Comparison of ENCODE assay signal across 29 cellular contexts in the genomic region with DNA sequence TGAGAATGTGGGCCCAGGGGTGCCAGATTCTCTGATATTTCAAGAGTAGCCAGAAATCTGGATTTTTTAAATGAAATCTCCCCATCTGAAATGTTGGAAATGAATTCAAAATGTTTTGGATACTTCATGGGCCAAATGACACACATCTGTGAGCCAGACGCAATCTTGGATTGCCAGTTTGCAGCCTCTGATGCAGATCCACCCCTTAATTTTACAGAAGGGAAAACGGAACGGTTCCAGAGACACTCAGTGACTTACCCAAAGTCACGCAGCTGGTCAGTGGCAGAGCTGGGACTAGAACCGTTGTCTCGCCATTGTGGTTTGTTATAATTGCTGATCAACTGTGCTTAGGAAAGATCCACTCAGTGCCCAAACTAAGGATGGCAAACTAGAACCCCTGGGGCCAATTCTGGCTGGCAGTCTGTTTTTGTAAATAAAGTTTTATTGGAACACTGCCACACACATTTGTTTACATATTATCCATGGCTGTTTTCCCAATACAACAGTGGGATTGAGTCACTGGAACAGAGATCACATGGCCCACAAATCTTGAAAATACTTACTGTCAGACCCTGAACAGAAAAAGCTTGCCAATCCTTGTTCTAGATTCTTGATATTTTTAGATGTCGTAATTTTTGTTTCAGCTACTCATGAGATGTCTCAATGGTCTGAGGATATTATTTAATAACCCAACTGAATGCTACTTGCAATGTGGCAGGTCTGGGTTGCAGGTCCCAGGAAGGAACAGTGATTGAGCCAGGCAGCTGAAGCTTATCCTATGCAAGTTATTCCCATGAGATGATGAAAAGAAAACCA.
DNase-seq lines count a peak whose midpoint lies in the region; ATAC-seq, FAIRE-seq and TF ChIP-seq lines count a peak whose summit lies in the region.
"Had no signal": no experiment of that assay in that cellular context is flagged by ENCODE, and none has a peak within 500 bp of the region (broad histone marks: within the 10 kb centered on the region; RNA-seq: fewer than 3 reads in every experiment).

No MANE protein-coding gene starts in this region.

- H4K20me1 ChIP-seq in GM12878 (ENCODE audit: control insufficient read depth, insufficient read depth), result no peaks in the 10 kb centered on the region

- POLR2A ChIA-PET in GM12878 (lab: Charles Lee), result no interaction called here

- no peak overlapping the region for H3K4me3 Mint-ChIP-seq in stimulated activated effector memory CD8-positive, alpha-beta T cell treated with anti-CD3 and anti-CD28 coated beads, Interleukin-12 subunit alpha, Interleukin-12 subunit beta, amount 100 ng/mL, for 72 hours
- H3K4me3 Mint-ChIP-seq: activated CD4-positive, alpha-beta memory T cell treated with anti-CD3 and anti-CD28 coated beads for 36 hours; CD4-positive, CD25-positive, alpha-beta regulatory T cell; neural progenitor cell; T-helper 17 cell had no signal

- SMC1A ChIA-PET in GM12878 (lab: Charles Lee; ENCODE audit: uncharacterized antibody, unreplicated experiment), result no interaction called here

- no peak overlapping the region for H2AFZ ChIP-seq in GM12878 (ENCODE audit: control insufficient read depth, low read depth, low read length)
- H2AFZ ChIP-seq: PC-9 had no signal

- intact Hi-C loops in GM12878 (cut with micrococcal nuclease; ENCODE audit: unreplicated experiment), result no loop called here
- intact Hi-C loops in sigmoid colon (cut with DNase I), result no loop called here

- in situ Hi-C loops in GM12878 (cut with MboI), result no loop called here

- RAD21 ChIA-PET in GM12878 (lab: Charles Lee; ENCODE audit: unreplicated experiment), result no interaction called here

- TF ChIP-seq POLR2A in GM12878 (IDR thresholded peaks at IDR 0.05; ENCODE audit: low read depth, low read length), result no peak
- TF ChIP-seq POLR2A in sigmoid colon (IDR thresholded peaks at IDR 0.05), result no peak

- no peaks in the 10 kb centered on the region for H3K4me1 ChIP-seq in GM12878 (ENCODE audit: control insufficient read depth, insufficient read depth, low read length)
- H3K4me1 ChIP-seq in sigmoid colon, result no peaks in the 10 kb centered on the region
- H3K4me1 ChIP-seq: body of pancreas, esophagus muscularis mucosa, left lung, neural progenitor cell, right atrium auricular region, stomach had no signal

- H3K27me3 ChIP-seq in GM12878 (replicated peaks in 1 of 2; ENCODE audit: control insufficient read depth in 2 of 2, insufficient read depth in 2 of 2, low read length in 1 of 2) (no peaks in the 10 kb centered on the region), sigmoid colon (no peaks in the 10 kb centered on the region)
- H3K27me3 ChIP-seq: body of pancreas, esophagus muscularis mucosa, left lung, neural progenitor cell, right atrium auricular region, transverse colon had no signal

- no peak for ATAC-seq in GM12878
- no peak for ATAC-seq in stimulated activated effector memory CD8-positive, alpha-beta T cell treated with anti-CD3 and anti-CD28 coated beads, Interleukin-12 subunit alpha, Interleukin-12 subunit beta, amount 100 ng/mL, for 72 hours
- ATAC-seq: activated CD4-positive, CD25-positive, alpha-beta regulatory T cell treated with anti-CD3 and anti-CD28 coated beads, Interleukin-2, amount 50 U/mL, for 24 hours; body of pancreas; left lung; T-helper 17 cell had no signal

- CTCF ChIA-PET in GM12878 (lab: Yijun Ruan, JAX), result interaction anchor here (1.0 kb wide), 1 partner anchor 374 kb away, joined by 3 read pairs; no protein-coding TSS in a partner anchor

- TF ChIP-seq RAD21 in GM12878 (IDR thresholded peaks at IDR 0.05; ENCODE audit: insufficient read depth, low read depth, low read length), result no peak

- H3K27ac ChIP-seq in GM12878 (ENCODE audit: control insufficient read depth, insufficient read depth), result no peak overlapping the region
- H3K27ac ChIP-seq in sigmoid colon, result no peak overlapping the region
- H3K27ac ChIP-seq: body of pancreas, esophagus muscularis mucosa, left lung, neural progenitor cell, PC-9, right atrium auricular region, stomach, transverse colon had no signal

- BruUV-seq in GM12878 (replicated peaks; lab: Mats Ljungman, UMichigan), result no TSS peak

- no peak overlapping the region for H3K9ac ChIP-seq in GM12878 (ENCODE audit: control insufficient read depth, insufficient read depth, low read length)
- H3K9ac ChIP-seq: neural progenitor cell had no signal

- H3K9me3 ChIP-seq in GM12878 (replicated peaks; ENCODE audit: control insufficient read depth, insufficient read depth, low read length), result no peaks in the 10 kb centered on the region
- no peaks in the 10 kb centered on the region for H3K9me3 ChIP-seq in sigmoid colon
- H3K9me3 ChIP-seq: body of pancreas, esophagus muscularis mucosa, left lung, right atrium auricular region, stomach, transverse colon had no signal

- H3K4me2 ChIP-seq in GM12878 (ENCODE audit: control insufficient read depth, insufficient read depth), result no peak overlapping the region
- H3K4me2 ChIP-seq: neural progenitor cell, PC-9 had no signal

- H3K79me2 ChIP-seq in GM12878 (ENCODE audit: control insufficient read depth, insufficient read depth, low read length), result no peaks in the 10 kb centered on the region

- TF ChIP-seq EP300 in GM12878 (IDR thresholded peaks at IDR 0.05; ENCODE audit: borderline replicate concordance in 1 of 2, control insufficient read depth in 1 of 2, low read depth in 2 of 2, low read length in 2 of 2) (no peak), sigmoid colon (IDR thresholded peaks at IDR 0.05) (no peak)

- no peaks in the 10 kb centered on the region for H3K36me3 ChIP-seq in GM12878 (ENCODE audit: control insufficient read depth in 2 of 2, insufficient read depth in 2 of 2, low read length in 1 of 2)
- H3K36me3 ChIP-seq in sigmoid colon, result no peaks in the 10 kb centered on the region
- H3K36me3 ChIP-seq: esophagus muscularis mucosa, left lung, neural progenitor cell, right atrium auricular region, stomach, transverse colon had no signal

- WGBS in GM12878 (ENCODE audit: insufficient coverage, insufficient replicate concordance, low lambda C conversion rate, missing lambda C conversion rate), result 26% methylated on average over 7 of the region's 7 CpGs
- WGBS in sigmoid colon, 2 donors, result 95% methylated on average over 7 of the region's 7 CpGs

- H3K36me3 Mint-ChIP-seq in stimulated activated effector memory CD8-positive, alpha-beta T cell treated with anti-CD3 and anti-CD28 coated beads, Interleukin-12 subunit alpha, Interleukin-12 subunit beta, amount 100 ng/mL, for 72 hours, result no peaks in the 10 kb centered on the region
- H3K36me3 Mint-ChIP-seq: activated CD4-positive, alpha-beta memory T cell treated with anti-CD3 and anti-CD28 coated beads for 36 hours; CD4-positive, CD25-positive, alpha-beta regulatory T cell; neural progenitor cell had no signal

- H3K9me3 Mint-ChIP-seq in stimulated activated effector memory CD8-positive, alpha-beta T cell treated with anti-CD3 and anti-CD28 coated beads, Interleukin-12 subunit alpha, Interleukin-12 subunit beta, amount 100 ng/mL, for 72 hours, result no peaks in the 10 kb centered on the region
- H3K9me3 Mint-ChIP-seq: activated CD4-positive, alpha-beta memory T cell treated with anti-CD3 and anti-CD28 coated beads for 36 hours had no signal

- TF ChIP-seq CTCF in GM12878 (IDR thresholded peaks at IDR 0.05 in 2 of 3, conservative IDR thresholded peaks at IDR 0.05 in 1 of 3; ENCODE audit: control insufficient read depth in 2 of 3, extremely low read depth in 1 of 3, insufficient read depth in 1 of 3, low read depth in 3 of 3, low read length in 3 of 3) (no peak), fibroblast of villous mesenchyme (IDR thresholded peaks at IDR 0.05; ENCODE audit: insufficient read depth, low read depth, low read length) (no peak), sigmoid colon (IDR thresholded peaks at IDR 0.05) (no peak)

- H3K4me3 ChIP-seq in GM12878 (no peak overlapping the region), fibroblast of villous mesenchyme (ENCODE audit: low read depth, low read length) (no peak overlapping the region), sigmoid colon (no peak overlapping the region)
- H3K4me3 ChIP-seq: body of pancreas, esophagus muscularis mucosa, left lung, neural progenitor cell, PC-9, right atrium auricular region, stomach, transverse colon had no signal

- no peak overlapping the region for H3K27ac Mint-ChIP-seq in stimulated activated effector memory CD8-positive, alpha-beta T cell treated with anti-CD3 and anti-CD28 coated beads, Interleukin-12 subunit alpha, Interleukin-12 subunit beta, amount 100 ng/mL, for 72 hours
- H3K27ac Mint-ChIP-seq: activated CD4-positive, alpha-beta memory T cell treated with anti-CD3 and anti-CD28 coated beads for 36 hours; CD4-positive, CD25-positive, alpha-beta regulatory T cell; neural progenitor cell; T-helper 17 cell had no signal

- DNase-seq in GM04504 (ENCODE audit: low read depth), result peak; percentile 35
- no peak for DNase-seq in GM12878 (ENCODE audit: low read depth, low spot score)
- DNase-seq in fibroblast of villous mesenchyme (ENCODE audit: low read depth), result peak; percentile 36
- DNase-seq in NCI-H2081 treated with DMSO at 0.1 percent for 48 hours (lab: John Stamatoyannopoulos, UW), result no peak
- no peak for DNase-seq in sigmoid colon
- DNase-seq in midbrain (lab: John Stamatoyannopoulos, UW), result no peak
- DNase-seq in stimulated activated effector memory CD8-positive, alpha-beta T cell treated with anti-CD3 and anti-CD28 coated beads, Interleukin-12 subunit alpha, Interleukin-12 subunit beta, amount 100 ng/mL, for 72 hours (ENCODE audit: low spot score in 2 of 2), result no peak
- DNase-seq: activated CD4-positive, alpha-beta memory T cell treated with anti-CD3 and anti-CD28 coated beads for 36 hours; activated naive CD4-positive, alpha-beta T cell; body of pancreas; CD4-positive, CD25-positive, alpha-beta regulatory T cell; cerebellar nuclear complex; glutamatergic neuron; KBM-7; left lung; mesenchymal stem cell; NCI-H2029 treated with DMSO at 0.1 percent for 48 hours; NCI-H524 treated with DMSO at 0.1 percent for 48 hours; PC-9; stomach; T-helper 17 cell; transverse colon had no signal

- no peak for FAIRE-seq in GM12878 (lab: Jason Lieb, UNC)
- FAIRE-seq: D721Med, H54, islet of Langerhans had no signal

- no peaks in the 10 kb centered on the region for H3K4me1 Mint-ChIP-seq in stimulated activated effector memory CD8-positive, alpha-beta T cell treated with anti-CD3 and anti-CD28 coated beads, Interleukin-12 subunit alpha, Interleukin-12 subunit beta, amount 100 ng/mL, for 72 hours
- H3K4me1 Mint-ChIP-seq: CD4-positive, CD25-positive, alpha-beta regulatory T cell had no signal

Comparison
In these comparisons a context has a peak if more than half of its experiments do, and no peak if none do; other contexts are left out.
1. DNase-seq: peak in GM04504 (single experiment) and fibroblast of villous mesenchyme (single experiment); none in GM12878 (single experiment), NCI-H2081 treated with DMSO at 0.1 percent for 48 hours (single experiment), sigmoid colon (single experiment), midbrain (single experiment) and stimulated activated effector memory CD8-positive, alpha-beta T cell treated with anti-CD3 and anti-CD28 coated beads, Interleukin-12 subunit alpha, Interleukin-12 subunit beta, amount 100 ng/mL, for 72 hours (0 of 2).